In the genomic region with DNA sequence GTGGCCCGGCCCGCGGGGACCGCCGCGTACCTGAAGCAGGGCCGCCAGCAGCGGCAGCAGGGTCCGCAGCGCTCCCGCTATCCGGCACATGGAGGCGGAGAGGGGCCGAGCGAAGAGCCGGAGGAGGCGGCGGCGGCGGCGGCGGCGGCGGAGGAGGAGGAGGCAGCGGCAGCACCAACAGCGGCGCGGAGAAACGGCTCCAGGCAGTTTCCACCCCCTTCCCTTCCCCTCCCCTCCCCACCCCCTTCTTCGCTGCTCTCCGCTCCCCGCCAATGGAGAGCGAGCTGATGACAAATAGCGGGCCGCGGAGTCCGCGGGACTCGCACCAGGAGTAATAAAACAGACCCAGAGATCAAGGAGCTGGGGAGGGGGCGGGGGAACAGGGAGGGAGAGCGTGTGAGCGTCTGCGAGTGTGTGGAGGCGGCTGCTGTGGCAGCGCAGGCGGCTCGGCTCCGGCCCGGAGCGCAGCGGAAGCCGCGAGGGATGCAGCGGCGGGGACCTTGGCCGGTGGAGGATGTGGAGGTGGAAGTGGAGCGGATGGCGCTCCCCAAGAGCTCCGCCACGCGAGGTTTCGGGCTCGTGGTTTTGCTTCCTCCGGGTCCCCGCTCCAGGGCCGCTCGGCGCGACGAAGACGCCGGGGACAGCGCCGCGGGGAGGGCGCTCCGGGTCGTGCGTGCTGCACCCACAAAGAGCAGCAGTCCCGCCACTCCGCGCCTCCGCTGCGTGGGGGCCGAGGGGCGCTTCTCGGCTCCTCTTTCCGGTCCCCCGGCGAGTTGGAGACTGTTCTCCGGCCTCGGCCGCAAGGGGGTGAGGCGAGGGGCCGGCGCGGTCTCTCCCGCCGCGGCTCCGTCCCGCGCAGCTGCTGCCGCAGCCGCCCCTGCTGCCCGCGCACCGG, we compare ENCODE assay signal across 8 cellular contexts. TPM values are rescaled to one million over a fixed set of nuclear protein-coding genes. Genes with fewer than 3 reads are reported as not detected.
DNase-seq lines count a peak whose midpoint lies in the region; ATAC-seq and TF ChIP-seq lines count a peak whose summit lies in the region.

Gene CDH2, minus strand, starts transcription at position 198 of the 895 bp plus-strand sequence. Its CDS starts 108 bp downstream, at position 90.

- H3K4me2 ChIP-seq in PC-3 (ENCODE audit: low read length), result peak within 1 kb of the TSS; percentile 94
- H3K4me2 ChIP-seq in mammary epithelial cell (ENCODE audit: insufficient read depth, low read depth, low read length), result peak within 1 kb of the TSS; percentile 96
- no peak within 1 kb of the TSS for H3K4me2 ChIP-seq in OCI-LY7 (ENCODE audit: low read length)

- peaks cover 50% of the 10 kb centered on the region for H3K79me2 ChIP-seq in PC-3 (ENCODE audit: low read length)
- H3K79me2 ChIP-seq in mammary epithelial cell (ENCODE audit: insufficient read depth, low read length), result no peaks in the 10 kb centered on the region
- no peaks in the 10 kb centered on the region for H3K79me2 ChIP-seq in OCI-LY7 (ENCODE audit: insufficient read depth, low read depth, low read length)

- POLR2A ChIA-PET in PC-3 (lab: Charles Lee; ENCODE audit: unreplicated experiment), result interaction anchor here (0.5 to 1.3 kb wide), 5 partner anchors 10 to 737 kb away, joined by 3 to 24 read pairs (median 4); no protein-coding TSS in a partner anchor
- POLR2A ChIA-PET in OCI-LY7 (lab: Charles Lee), result no interaction called here

- H3K4me1 ChIP-seq in PC-3 (ENCODE audit: insufficient read depth, low read length), result peaks cover 57% of the 10 kb centered on the region
- peaks cover 7% of the 10 kb centered on the region for H3K4me1 ChIP-seq in mammary epithelial cell (ENCODE audit: insufficient read depth, low read length)
- H3K4me1 ChIP-seq in OCI-LY7 (ENCODE audit: insufficient read depth, low read length, poor library complexity, severe bottlenecking), result no peaks in the 10 kb centered on the region

- peaks cover 64% of the 10 kb centered on the region for H3K27me3 ChIP-seq in HL-60 (ENCODE audit: insufficient read depth, poor library complexity, severe bottlenecking)
- no peaks in the 10 kb centered on the region for H3K27me3 ChIP-seq in PC-3 (ENCODE audit: low read length)
- peaks cover 45% of the 10 kb centered on the region for H3K27me3 ChIP-seq in mammary epithelial cell (ENCODE audit: insufficient read depth, low read length)

- H3K27ac ChIP-seq in HL-60 (replicated peaks) (no peak within 1 kb of the TSS), PC-3 (ENCODE audit: low read length) (peak within 1 kb of the TSS; percentile 22; the same call in 1 of the 2 replicates), mammary epithelial cell (ENCODE audit: insufficient read depth, low read depth, low read length) (no peak within 1 kb of the TSS), OCI-LY7 (ENCODE audit: low read depth, low read length, poor library complexity, severe bottlenecking) (no peak within 1 kb of the TSS)

- 0% methylated on average over 2 of the region's 108 CpGs for WGBS in mammary epithelial cell (ENCODE audit: low coverage, missing lambda C conversion rate)

- H3K9me3 ChIP-seq in PC-3 (ENCODE audit: low read length), result no peaks in the 10 kb centered on the region
- H3K9me3 ChIP-seq in mammary epithelial cell (replicated peaks; ENCODE audit: insufficient read depth, low read length), result no peaks in the 10 kb centered on the region
- H3K9me3 ChIP-seq in OCI-LY7 (ENCODE audit: low read length), result no peaks in the 10 kb centered on the region

- CTCF ChIA-PET in PC-3 (lab: Charles Lee), result interaction anchor here (0.6 kb wide), 2 partner anchors 245 to 680 kb away, joined by 4 to 7 read pairs; no protein-coding TSS in a partner anchor
- CTCF ChIA-PET in mammary epithelial cell (lab: Charles Lee; ENCODE audit: low non-redundant PET), result no interaction called here
- CTCF ChIA-PET in OCI-LY7 (lab: Charles Lee; ENCODE audit: unreplicated experiment), result no interaction called here

- no TSS peak for BruUV-seq in PC-3 (replicated peaks; lab: Mats Ljungman, UMichigan)
- no TSS peak for BruUV-seq in mammary epithelial cell (replicated peaks; lab: Mats Ljungman, UMichigan)
- no TSS peak for BruUV-seq in OCI-LY7 (replicated peaks; lab: Mats Ljungman, UMichigan)

- H2AFZ ChIP-seq in PC-3 (ENCODE audit: low read length) (peak within 1 kb of the TSS; percentile 87), mammary epithelial cell (ENCODE audit: low read depth, low read length) (peak within 1 kb of the TSS; percentile 74), OCI-LY7 (ENCODE audit: low read length) (no peak within 1 kb of the TSS)

- TF ChIP-seq CTCF in HL-60 (IDR thresholded peaks at IDR 0.05; ENCODE audit: insufficient read depth, low read length) (no peak), PC-3 (conservative IDR thresholded peaks at IDR 0.05; ENCODE audit: low read depth, low read length) (no peak; the same call in 1 of the 2 replicates), mammary epithelial cell (conservative IDR thresholded peaks at IDR 0.05 in 1 of 2, IDR thresholded peaks at IDR 0.05 in 1 of 2; ENCODE audit: extremely low read depth in 1 of 2, insufficient read depth in 1 of 2, low read depth in 1 of 2, low read length in 2 of 2) (no peak), OCI-LY7 (conservative IDR thresholded peaks at IDR 0.05; ENCODE audit: low read length) (no peak)

- H4K20me1 ChIP-seq in PC-3 (ENCODE audit: low read length) (0 out of 2 replicates have a peak, but pooled peaks cover 7% of the 10 kb centered on the region), mammary epithelial cell (ENCODE audit: insufficient read depth, low read length) (peaks cover 5% of the 10 kb centered on the region), OCI-LY7 (ENCODE audit: insufficient read depth, low read length) (no peaks in the 10 kb centered on the region)

- no peaks in the 10 kb centered on the region for H3F3A ChIP-seq in PC-3 (ENCODE audit: low read length, unreplicated experiment)

- no peaks in the 10 kb centered on the region for H3K9me2 ChIP-seq in PC-3 (replicated peaks; ENCODE audit: low read length)
- no peaks in the 10 kb centered on the region for H3K9me2 ChIP-seq in OCI-LY7 (ENCODE audit: insufficient read depth, low read length)

- peak within 1 kb of the TSS; percentile 55 for H3K9ac ChIP-seq in PC-3 (ENCODE audit: low read length)
- no peak within 1 kb of the TSS for H3K9ac ChIP-seq in mammary epithelial cell (ENCODE audit: insufficient read depth, low read length)

- intact Hi-C loops in PC-3 (cut with micrococcal nuclease) (loop anchor here (1.0 to 10.0 kb wide), 9 partner anchors 64 to 978 kb away; no protein-coding TSS in a partner anchor), mammary epithelial cell (cut with micrococcal nuclease) (no loop called here), OCI-LY7 (cut with micrococcal nuclease; ENCODE audit: unreplicated experiment) (no loop called here)

- peak within 1 kb of the TSS; percentile 21 for H3K4me3 ChIP-seq in HL-60 (replicated peaks; ENCODE audit: insufficient read depth, low read length)
- H3K4me3 ChIP-seq in PC-3 (ENCODE audit: low read length), result peak within 1 kb of the TSS; percentile 93
- H3K4me3 ChIP-seq in mammary epithelial cell (replicated peaks in 1 of 3; ENCODE audit: insufficient read depth in 1 of 3, low read depth in 2 of 3, low read length in 3 of 3), result peak within 1 kb of the TSS; percentile 33 to 41 (median 37)
- peak within 1 kb of the TSS; percentile 86 for H3K4me3 ChIP-seq in skeletal muscle cell (ENCODE audit: low read depth, low read length)
- H3K4me3 ChIP-seq in OCI-LY7 (ENCODE audit: low read depth, low read length, poor library complexity, severe bottlenecking), result no peak within 1 kb of the TSS

- in situ Hi-C loops in mammary epithelial cell (cut with MboI; ENCODE audit: low sequenced_read_pairs in 2 of 2), result no loop called here

- dilution Hi-C loops in mammary epithelial cell (cut with HindIII; ENCODE audit: low sequenced_read_pairs), result no loop called here

- H3K36me3 ChIP-seq in PC-3 (ENCODE audit: low read depth, low read length), result no peaks in the 10 kb centered on the region
- no peaks in the 10 kb centered on the region for H3K36me3 ChIP-seq in mammary epithelial cell (ENCODE audit: insufficient read depth, low read length)
- H3K36me3 ChIP-seq in OCI-LY7 (ENCODE audit: insufficient read depth, low read length), result no peaks in the 10 kb centered on the region

- peak; percentile 51 for ATAC-seq in PC-3

- peak; percentile 90 for DNase-seq in DMS53 (lab: John Stamatoyannopoulos, UW)
- DNase-seq in HL-60 (ENCODE audit: low read depth in 1 of 2, low spot score in 1 of 2), result no peak
- DNase-seq in PC-3, result peak; percentile 82
- peak; percentile 59 for DNase-seq in mammary epithelial cell
- peak; percentile 80 for DNase-seq in iPS-NIHi11 (ENCODE audit: low spot score)
- DNase-seq in skeletal muscle cell (ENCODE audit: low read depth), result peak; percentile 69
- no peak for DNase-seq in OCI-LY7 (ENCODE audit: low spot score)
- no peak for DNase-seq in NCI-H1048 (lab: John Stamatoyannopoulos, UW)

RNA-seq across cellular contexts. Expression of gene CDH2, which starts in this region (rescaled TPM):
- total RNA-seq in PC-3 (2014; rRNA removed) (34.0 and 39.2 TPM in 2 replicates), mammary epithelial cell (10 to 100 TPM in 1 of 2 donors, under 1 TPM in 1; 0.45 to 18.7 TPM), OCI-LY7 (2022) (not detected in 2 replicates)
- not detected for polyA plus RNA-seq in mammary epithelial cell
- polyA minus RNA-seq in mammary epithelial cell, result not detected
- total RNA-seq in OCI-LY7 (2014; rRNA removed; shearing (Covaris generic)), result not detected in 2 replicates

Comparison
In these comparisons a context has a peak if more than half of its experiments do, and no peak if none do; other contexts are left out.
1. DNase-seq: peak in DMS53 (single experiment), PC-3 (single experiment), mammary epithelial cell (single experiment), iPS-NIHi11 (single experiment) and skeletal muscle cell (single experiment); none in HL-60 (0 of 2), OCI-LY7 (single experiment) and NCI-H1048 (single experiment).